22 cellular contexts compared by ENCODE assay signal in genomic region chr6:9315966-9316650, GRCh38.
DNase-seq lines count a peak whose midpoint lies in the region; ATAC-seq, FAIRE-seq and TF ChIP-seq lines count a peak whose summit lies in the region.
"Had no signal": no experiment of that assay in that cellular context is flagged by ENCODE, and none has a peak within 500 bp of the region (broad histone marks: within the 10 kb centered on the region; RNA-seq: fewer than 3 reads in every experiment).

No MANE protein-coding gene starts in this region.

- no peaks in the 10 kb centered on the region for H3K36me3 Mint-ChIP-seq in Caco-2 (ENCODE audit: insufficient read depth, unreplicated experiment)
- no peaks in the 10 kb centered on the region for H3K36me3 Mint-ChIP-seq in activated naive CD8-positive, alpha-beta T cell treated with anti-CD3 and anti-CD28 coated beads for 36 hours
- H3K36me3 Mint-ChIP-seq: CD14-positive monocyte; CD4-positive, alpha-beta memory T cell had no signal

- TF ChIP-seq EP300 in A549 (IDR thresholded peaks at IDR 0.05) (no peak), K562 (IDR thresholded peaks at IDR 0.05; ENCODE audit: low read length) (no peak)

- CTCF ChIA-PET in A549 (lab: Yijun Ruan, JAX) (interaction anchor here (1.3 kb wide), 1 partner anchor 66 kb away, joined by 3 read pairs; no protein-coding TSS in a partner anchor), Caco-2 (lab: Charles Lee) (no interaction called here), K562 (lab: Yijun Ruan, JAX; ENCODE audit: low intra/inter-chr PET ratio) (no interaction called here)

- H2AFZ ChIP-seq in K562 (ENCODE audit: low read depth, low read length), result no peak overlapping the region

- TF ChIP-seq CTCF in A549 (IDR thresholded peaks at IDR 0.05) (no peak), Caco-2 (IDR thresholded peaks at IDR 0.05; ENCODE audit: insufficient read depth in 1 of 2, low read depth in 1 of 2, low read length in 1 of 2, severe bottlenecking in 1 of 2, unreplicated experiment in 1 of 2) (no peak), K562 (IDR thresholded peaks at IDR 0.05 in 2 of 3, conservative IDR thresholded peaks at IDR 0.05 in 1 of 3; ENCODE audit: insufficient read depth in 2 of 3, low read depth in 1 of 3, low read length in 3 of 3) (no peak)

- POLR2A ChIA-PET in A549 (lab: Yijun Ruan, JAX) (no interaction called here), Caco-2 (lab: Charles Lee) (no interaction called here), K562 (lab: Yijun Ruan, JAX) (no interaction called here)

- peaks cover 7% of the 10 kb centered on the region for H3K4me1 Mint-ChIP-seq in Caco-2 (ENCODE audit: low read depth, unreplicated experiment)
- no peaks in the 10 kb centered on the region for H3K4me1 Mint-ChIP-seq in activated naive CD8-positive, alpha-beta T cell treated with anti-CD3 and anti-CD28 coated beads for 36 hours
- H3K4me1 Mint-ChIP-seq: CD14-positive monocyte; CD4-positive, alpha-beta memory T cell had no signal

- H3K9me3 ChIP-seq in A549 (no peaks in the 10 kb centered on the region), Caco-2 (no peaks in the 10 kb centered on the region; the same call in 1 of the 2 replicates), K562 (replicated peaks; ENCODE audit: control insufficient read depth, insufficient read depth, low read depth, low read length) (no peaks in the 10 kb centered on the region)
- H3K9me3 ChIP-seq: BLaER1 had no signal

- H3K4me3 ChIP-seq in A549, result no peak overlapping the region
- H3K4me3 ChIP-seq in Caco-2 (ENCODE audit: low read depth, low read length), result no peak overlapping the region
- no peak overlapping the region for H3K4me3 ChIP-seq in K562
- H3K4me3 ChIP-seq: BLaER1, GM12878 had no signal

- no peak overlapping the region for H3K4me3 Mint-ChIP-seq in Caco-2 (ENCODE audit: unreplicated experiment)
- no peak overlapping the region for H3K4me3 Mint-ChIP-seq in activated naive CD8-positive, alpha-beta T cell treated with anti-CD3 and anti-CD28 coated beads for 36 hours
- H3K4me3 Mint-ChIP-seq: CD14-positive monocyte; CD4-positive, alpha-beta memory T cell had no signal

- H3K4me1 ChIP-seq in A549 (no peaks in the 10 kb centered on the region), Caco-2 (no peaks in the 10 kb centered on the region), K562 (replicated peaks in 1 of 2; ENCODE audit: control insufficient read depth in 2 of 2, insufficient read depth in 2 of 2, low read length in 2 of 2) (no peaks in the 10 kb centered on the region)
- H3K4me1 ChIP-seq: BLaER1 had no signal

- H3K9me3 Mint-ChIP-seq in Caco-2 (ENCODE audit: unreplicated experiment), result peaks cover 11% of the 10 kb centered on the region
- H3K9me3 Mint-ChIP-seq in activated naive CD8-positive, alpha-beta T cell treated with anti-CD3 and anti-CD28 coated beads for 36 hours, result no peaks in the 10 kb centered on the region

- FAIRE-seq in A549 (lab: Jason Lieb, UNC) (no peak), K562 (lab: Jason Lieb, UNC) (no peak)
- FAIRE-seq: A204.1, GM12878, GM19239 had no signal

- H3K9me1 ChIP-seq in K562 (ENCODE audit: control insufficient read depth, insufficient read depth, low read length), result no peaks in the 10 kb centered on the region

- in situ Hi-C loops in K562 (cut with MboI), result no loop called here

- H3K27ac ChIP-seq in A549, result no peak overlapping the region
- no peak overlapping the region for H3K27ac ChIP-seq in K562 (ENCODE audit: extremely low read depth, low read depth, low read length)
- H3K27ac ChIP-seq: BLaER1, KMS-11 had no signal

- H3K9ac ChIP-seq in K562 (ENCODE audit: insufficient read depth in 1 of 2, low read depth in 2 of 2, low read length in 2 of 2), result no peak overlapping the region
- H3K9ac ChIP-seq: BLaER1, KMS-11 had no signal

- H3K27me3 ChIP-seq in Caco-2 (replicated peaks; ENCODE audit: control insufficient read depth, insufficient read depth, low read length) (no peaks in the 10 kb centered on the region), K562 (ENCODE audit: control insufficient read depth in 2 of 2, insufficient read depth in 2 of 2, low read length in 2 of 2) (no peaks in the 10 kb centered on the region)
- H3K27me3 ChIP-seq: BLaER1 had no signal

- ATAC-seq in A549, result no peak
- no peak for ATAC-seq in K562
- no peak for ATAC-seq in HG02623 (IDR thresholded peaks at IDR 0.05; ENCODE audit: unreplicated experiment)
- ATAC-seq in GM18873 (IDR thresholded peaks at IDR 0.05; ENCODE audit: low FRiP score, unreplicated experiment), result no peak
- ATAC-seq: GM12878 had no signal

- no peaks in the 10 kb centered on the region for H4K20me1 ChIP-seq in K562 (replicated peaks; ENCODE audit: control insufficient read depth, insufficient read depth, low read length)
- H4K20me1 ChIP-seq: BLaER1 had no signal

- H3K79me2 ChIP-seq in K562 (ENCODE audit: control insufficient read depth, insufficient read depth, low read length), result no peaks in the 10 kb centered on the region

- H3K36me3 ChIP-seq in Caco-2 (ENCODE audit: control insufficient read depth, insufficient read depth, low read length) (no peaks in the 10 kb centered on the region), K562 (ENCODE audit: control insufficient read depth, insufficient read depth, low read length) (no peaks in the 10 kb centered on the region)
- H3K36me3 ChIP-seq: BLaER1 had no signal

- BruUV-seq in Caco-2 (replicated peaks; lab: Mats Ljungman, UMichigan) (no TSS peak), K562 (replicated peaks; lab: Mats Ljungman, UMichigan) (no TSS peak)

- intact Hi-C loops in Caco-2 (cut with micrococcal nuclease; ENCODE audit: unreplicated experiment), result no loop called here
- intact Hi-C loops in K562 (cut with micrococcal nuclease), result no loop called here

- 73% methylated on average over 4 of the region's 4 CpGs for WGBS in A549 (ENCODE audit: missing lambda C conversion rate)
- 3% methylated on average over 4 of the region's 4 CpGs for WGBS in K562 (ENCODE audit: insufficient coverage, low coverage, missing lambda C conversion rate)

- TF ChIP-seq RAD21 in A549 (conservative IDR thresholded peaks at IDR 0.05 in 1 of 2, IDR thresholded peaks at IDR 0.05 in 1 of 2) (no peak), K562 (CRISPR knock-in tag; conservative IDR thresholded peaks at IDR 0.05 in 1 of 2, IDR thresholded peaks at IDR 0.05 in 1 of 2) (no peak)

- H3K27me3 Mint-ChIP-seq in Caco-2 (ENCODE audit: insufficient read depth, unreplicated experiment), result no peaks in the 10 kb centered on the region
- H3K27me3 Mint-ChIP-seq in activated naive CD8-positive, alpha-beta T cell treated with anti-CD3 and anti-CD28 coated beads for 36 hours, result no peaks in the 10 kb centered on the region
- H3K27me3 Mint-ChIP-seq: CD4-positive, alpha-beta memory T cell had no signal

- no peak overlapping the region for H3K27ac Mint-ChIP-seq in Caco-2 (ENCODE audit: unreplicated experiment)
- no peak overlapping the region for H3K27ac Mint-ChIP-seq in activated naive CD8-positive, alpha-beta T cell treated with anti-CD3 and anti-CD28 coated beads for 36 hours
- H3K27ac Mint-ChIP-seq: CD14-positive monocyte; CD4-positive, alpha-beta memory T cell had no signal

- DNase-seq in A549 (ENCODE audit: low read depth in 1 of 2, low spot score in 1 of 2), result no peak
- peak; percentile 15 to 47 for DNase-seq in Caco-2
- peak; percentile 42 for DNase-seq in NCI-H69 (lab: John Stamatoyannopoulos, UW)
- DNase-seq in K562 (ENCODE audit: extremely low read depth in 1 of 4, low spot score in 3 of 4), result no peak
- no peak for DNase-seq in NCI-H1694 treated with DMSO at 0.1 percent for 48 hours (lab: John Stamatoyannopoulos, UW)
- DNase-seq in activated naive CD8-positive, alpha-beta T cell treated with anti-CD3 and anti-CD28 coated beads for 36 hours, result no peak
- DNase-seq: AML-193; Calu3; CD4-positive, alpha-beta memory T cell; DMS53; DND-41; EL; GOT3; H7 had no signal

- H3K4me2 ChIP-seq in A549 (no peak overlapping the region), K562 (ENCODE audit: insufficient read depth, low read length) (no peak overlapping the region)
- H3K4me2 ChIP-seq: BLaER1, KMS-11 had no signal

- TF ChIP-seq POLR2A in A549 (IDR thresholded peaks at IDR 0.05; ENCODE audit: low read length) (no peak), K562 (conservative IDR thresholded peaks at IDR 0.05) (no peak)

TF ChIP-seq in A549, 52 proteins besides CTCF, POLR2A, EP300 and RAD21:
- TF ChIP-seq BHLHE40 (IDR thresholded peaks at IDR 0.05; ENCODE audit: low read depth, low read length) (no peak), HDAC2 (IDR thresholded peaks at IDR 0.05) (no peak), MAFK (IDR thresholded peaks at IDR 0.05; ENCODE audit: partially characterized antibody) (peak; percentile 37), SMC3 (IDR thresholded peaks at IDR 0.05) (no peak)
TF ChIP-seq in A549: peak in this region for 1.

TF ChIP-seq in K562, 482 proteins besides CTCF, POLR2A, EP300 and RAD21 (continues in another document):
- TF ChIP-seq PHTF2 (CRISPR knock-in tag; IDR thresholded peaks at IDR 0.05), result no peak
- TF ChIP-seq IFI16 (CRISPR knock-in tag; IDR thresholded peaks at IDR 0.05), result no peak
- no peak for TF ChIP-seq ZEB2 (IDR thresholded peaks at IDR 0.05)
- TF ChIP-seq, protein P1, sequence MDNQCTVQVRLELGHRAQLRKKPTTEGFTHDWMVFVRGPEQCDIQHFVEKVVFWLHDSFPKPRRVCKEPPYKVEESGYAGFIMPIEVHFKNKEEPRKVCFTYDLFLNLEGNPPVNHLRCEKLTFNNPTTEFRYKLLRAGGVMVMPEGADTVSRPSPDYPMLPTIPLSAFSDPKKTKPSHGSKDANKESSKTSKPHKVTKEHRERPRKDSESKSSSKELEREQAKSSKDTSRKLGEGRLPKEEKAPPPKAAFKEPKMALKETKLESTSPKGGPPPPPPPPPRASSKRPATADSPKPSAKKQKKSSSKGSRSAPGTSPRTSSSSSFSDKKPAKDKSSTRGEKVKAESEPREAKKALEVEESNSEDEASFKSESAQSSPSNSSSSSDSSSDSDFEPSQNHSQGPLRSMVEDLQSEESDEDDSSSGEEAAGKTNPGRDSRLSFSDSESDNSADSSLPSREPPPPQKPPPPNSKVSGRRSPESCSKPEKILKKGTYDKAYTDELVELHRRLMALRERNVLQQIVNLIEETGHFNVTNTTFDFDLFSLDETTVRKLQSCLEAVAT (IDR thresholded peaks at IDR 0.05), result no peak
- TF ChIP-seq HDAC8 (tag; IDR thresholded peaks at IDR 0.05), result no peak
- peak; percentile 20; the same call in 1 of the 2 replicates for TF ChIP-seq C11orf30 (IDR thresholded peaks at IDR 0.05; ENCODE audit: low read depth)
- no peak for TF ChIP-seq ZC3H4 (CRISPR knock-in tag; IDR thresholded peaks at IDR 0.05; ENCODE audit: borderline replicate concordance)
- TF ChIP-seq PRPF4 (IDR thresholded peaks at IDR 0.05; ENCODE audit: insufficient read depth, low read depth, low read length, poor library complexity, severe bottlenecking), result no peak
- TF ChIP-seq MED1 (CRISPR knock-in tag; IDR thresholded peaks at IDR 0.05; ENCODE audit: borderline replicate concordance), result no peak

Comparison
In these comparisons a context has a peak if more than half of its experiments do, and no peak if none do; other contexts are left out.
1. DNase-seq: peak in Caco-2 (2 of 2) and NCI-H69 (single experiment); none in A549 (0 of 2), K562 (0 of 4), NCI-H1694 treated with DMSO at 0.1 percent for 48 hours (single experiment) and activated naive CD8-positive, alpha-beta T cell treated with anti-CD3 and anti-CD28 coated beads for 36 hours (single experiment).
2. Of the 35 proteins assayed by ChIP-seq in both K562 and A549: peak only in K562: none; only in A549: MAFK; in both: none; in neither: 34.